Comparison of ENCODE assay signal across 19 cellular contexts in the genomic region with DNA sequence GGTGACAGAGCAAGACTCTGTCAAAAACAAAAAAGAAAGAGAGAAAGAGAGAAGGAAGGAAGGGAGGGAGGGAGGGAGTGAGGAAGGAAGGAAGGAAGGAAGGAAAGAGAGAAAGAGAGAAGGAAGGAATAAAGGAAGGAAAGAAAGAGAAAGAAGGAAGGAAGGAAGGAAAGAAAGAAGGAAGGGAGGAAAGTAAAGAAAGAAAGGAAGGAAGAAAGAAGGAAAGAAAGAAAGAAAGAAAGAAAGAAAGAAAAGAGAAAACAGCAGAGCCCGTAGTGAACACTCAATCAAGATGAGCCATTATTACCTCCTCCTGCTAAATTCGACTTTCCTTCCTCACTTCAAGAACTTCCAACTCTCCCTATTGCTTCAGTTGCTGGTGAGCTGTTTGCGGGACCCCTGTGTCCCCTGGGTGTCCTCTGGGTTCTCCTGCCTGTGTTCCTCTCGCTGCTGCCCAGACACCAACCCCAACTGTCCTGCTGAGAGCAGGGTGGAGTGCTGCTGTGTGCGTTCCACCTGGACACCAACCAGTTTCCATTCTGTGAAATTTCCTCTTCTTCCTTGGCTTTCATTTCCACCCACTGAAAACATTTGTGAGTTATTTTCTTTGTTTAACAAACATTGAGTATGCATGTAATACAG.
DNase-seq lines count a peak whose midpoint lies in the region; ATAC-seq, FAIRE-seq and TF ChIP-seq lines count a peak whose summit lies in the region.
"Had no signal": no experiment of that assay in that cellular context is flagged by ENCODE, and none has a peak within 500 bp of the region (broad histone marks: within the 10 kb centered on the region; RNA-seq: fewer than 3 reads in every experiment).

No MANE protein-coding gene starts in this region.

- POLR2A ChIA-PET in HEK293 (lab: Yijun Ruan, JAX), result no interaction called here
- POLR2A ChIA-PET in endothelial cell of umbilical vein (lab: Charles Lee), result no interaction called here

- H3K9ac ChIP-seq in endothelial cell of umbilical vein (replicated peaks; ENCODE audit: extremely low read depth, insufficient read depth, low read length), result no peak overlapping the region

- BruUV-seq in endothelial cell of umbilical vein (replicated peaks; lab: Mats Ljungman, UMichigan), result no TSS peak

- CTCF ChIA-PET in HEK293 (lab: Yijun Ruan, JAX), result no interaction called here
- CTCF ChIA-PET in endothelial cell of umbilical vein (lab: Charles Lee), result interaction anchor here (1.2 to 1.4 kb wide), 2 partner anchors 79 to 269 kb away, joined by 4 to 5 read pairs; no protein-coding TSS in a partner anchor

- H3K36me3 ChIP-seq in heart right ventricle (no peaks in the 10 kb centered on the region), HEK293 (ENCODE audit: control insufficient read depth in 2 of 2, insufficient read depth in 1 of 2, low read length in 2 of 2) (no peaks in the 10 kb centered on the region), endothelial cell of umbilical vein (ENCODE audit: control insufficient read depth in 2 of 2, extremely low read depth in 1 of 2, insufficient read depth in 2 of 2, low read length in 2 of 2) (no peaks in the 10 kb centered on the region)
- H3K36me3 ChIP-seq: Peyer's patch had no signal

- H3K9me1 ChIP-seq in endothelial cell of umbilical vein (replicated peaks; ENCODE audit: control insufficient read depth, extremely low read depth, insufficient read depth, low read length), result no peaks in the 10 kb centered on the region

- dilution Hi-C loops in endothelial cell of umbilical vein (cut with MboI; ENCODE audit: extremely low pct_ligation_motif_present, low sequenced_read_pairs), result no loop called here

- no peak overlapping the region for H3K4me2 ChIP-seq in endothelial cell of umbilical vein (ENCODE audit: insufficient read depth, low read length)

- H3K4me3 ChIP-seq in heart right ventricle, result peak overlapping the region in 3 of 10 donors; percentile 3 to 23 (median 10)
- no peak overlapping the region for H3K4me3 ChIP-seq in HEK293 (ENCODE audit: low read depth, low read length)
- H3K4me3 ChIP-seq in endothelial cell of umbilical vein (replicated peaks in 1 of 3; ENCODE audit: insufficient read depth in 1 of 3, low read depth in 1 of 3, low read length in 3 of 3), result no peak overlapping the region
- H3K4me3 ChIP-seq: Peyer's patch had no signal

- DNase-seq in heart right ventricle (no peak), left cardiac atrium (no peak), endothelial cell of umbilical vein (ENCODE audit: low read depth, low spot score) (no peak), sciatic nerve (ENCODE audit: low spot score) (peak; percentile 44), NCI-H748 (lab: John Stamatoyannopoulos, UW; ENCODE audit: unreplicated experiment) (no peak)
- DNase-seq: AML-193, DMS53, MM.1S, NCI-H1048, NCI-H187 treated with DMSO at 0.1 percent for 48 hours, NCI-H2227 treated with DMSO at 0.1 percent for 48 hours, NCI-H748 treated with DMSO at 0.1 percent for 48 hours, Peyer's patch had no signal

- peaks cover 0 to 18% (median 7%) of the 10 kb centered on the region in 11 donors for H3K9me3 ChIP-seq in heart right ventricle
- H3K9me3 ChIP-seq in HEK293 (ENCODE audit: control insufficient read depth, insufficient read depth, low read depth, low read length), result no peaks in the 10 kb centered on the region
- no peaks in the 10 kb centered on the region for H3K9me3 ChIP-seq in endothelial cell of umbilical vein (replicated peaks; ENCODE audit: control insufficient read depth, insufficient read depth, low read length)
- H3K9me3 ChIP-seq: Peyer's patch had no signal

- peak in 6 of 8 donors; percentile 27 to 73 (median 66) for ATAC-seq in heart right ventricle
- ATAC-seq in left cardiac atrium, result no peak
- peak; percentile 66 for ATAC-seq in sciatic nerve
- ATAC-seq in GM18520 (IDR thresholded peaks at IDR 0.05; ENCODE audit: unreplicated experiment), result no peak
- no peak for ATAC-seq in HG03025 (IDR thresholded peaks at IDR 0.05; ENCODE audit: low FRiP score, unreplicated experiment)
- ATAC-seq: HCT116 had no signal

- H3K4me1 ChIP-seq in heart right ventricle (peaks cover 7 to 45% (median 24%) of the 10 kb centered on the region in 9 donors), HEK293 (ENCODE audit: control insufficient read depth, insufficient read depth, low read length) (no peaks in the 10 kb centered on the region), endothelial cell of umbilical vein (ENCODE audit: control insufficient read depth, extremely low read depth, insufficient read depth, low read length) (peaks cover 6% of the 10 kb centered on the region)

- H3K79me2 ChIP-seq in endothelial cell of umbilical vein (ENCODE audit: control insufficient read depth, insufficient read depth, low read length), result no peaks in the 10 kb centered on the region

- peak; percentile 74 for FAIRE-seq in endothelial cell of umbilical vein (lab: Jason Lieb, UNC)
- FAIRE-seq: GM19239, H1 had no signal

- intact Hi-C loops in heart right ventricle (cut with DNase I) (loop anchor here in 5 of 10 donors (2.0 to 10.0 kb wide), 8 partner anchors 70 to 270 kb away; partner anchors contain the start of gene FAM43A (in 2 of the 5)), left cardiac atrium (cut with DNase I) (loop anchor here (10.0 kb wide), 1 partner anchor 267 kb away; the partner anchor contains the start of gene FAM43A (in 2 of the 2)), endothelial cell of umbilical vein (cut with micrococcal nuclease) (no loop called here), sciatic nerve (cut with DNase I) (no loop called here)

- peak overlapping the region; percentile 24 to 81 (median 42) for H3K27ac ChIP-seq in heart right ventricle
- no peak overlapping the region for H3K27ac ChIP-seq in HEK293 (ENCODE audit: extremely low read depth, low read depth, low read length)
- H3K27ac ChIP-seq in endothelial cell of umbilical vein (ENCODE audit: insufficient read depth, low read depth, low read length), result no peak overlapping the region
- H3K27ac ChIP-seq: Peyer's patch had no signal

- 47 to 56% methylated on average over 5 of the region's 5 CpGs for WGBS in heart right ventricle, 2 donors

- no peak for TF ChIP-seq POLR2A in endothelial cell of umbilical vein (IDR thresholded peaks at IDR 0.05; ENCODE audit: low read depth, low read length)

- H4K20me1 ChIP-seq in endothelial cell of umbilical vein (replicated peaks; ENCODE audit: control insufficient read depth, extremely low read depth, insufficient read depth, low read length), result no peaks in the 10 kb centered on the region

- TF ChIP-seq CTCF in heart right ventricle (IDR thresholded peaks at IDR 0.05) (no peak), HEK293 (tag by site-specific recombination; IDR thresholded peaks at IDR 0.05) (no peak), endothelial cell of umbilical vein (IDR thresholded peaks at IDR 0.05; ENCODE audit: extremely low read depth in 1 of 2, insufficient read depth in 1 of 2, low read depth in 1 of 2, low read length in 2 of 2) (no peak)

- no peaks in the 10 kb centered on the region for H3K27me3 ChIP-seq in heart right ventricle
- no peaks in the 10 kb centered on the region for H3K27me3 ChIP-seq in endothelial cell of umbilical vein (ENCODE audit: control insufficient read depth in 2 of 2, insufficient read depth in 2 of 2, low read length in 2 of 2)
- H3K27me3 ChIP-seq: Peyer's patch had no signal

- no peak overlapping the region for H2AFZ ChIP-seq in endothelial cell of umbilical vein (ENCODE audit: low read depth, low read length)

TF ChIP-seq in HEK293, 187 proteins besides CTCF, POLR2A, EP300 and RAD21:
- TF ChIP-seq RBAK (tag by site-specific recombination; IDR thresholded peaks at IDR 0.05) (no peak), ZNF366 (tag by site-specific recombination; conservative IDR thresholded peaks at IDR 0.05) (peak; percentile 78)

TF ChIP-seq in endothelial cell of umbilical vein, 7 proteins besides CTCF, POLR2A, EP300 and RAD21:
- TF ChIP-seq, protein P1, sequence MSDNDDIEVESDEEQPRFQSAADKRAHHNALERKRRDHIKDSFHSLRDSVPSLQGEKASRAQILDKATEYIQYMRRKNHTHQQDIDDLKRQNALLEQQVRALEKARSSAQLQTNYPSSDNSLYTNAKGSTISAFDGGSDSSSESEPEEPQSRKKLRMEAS (IDR thresholded peaks at IDR 0.05; ENCODE audit: insufficient read depth, insufficient read length), result no peak
- no peak for TF ChIP-seq MYC (IDR thresholded peaks at IDR 0.05; ENCODE audit: low read depth, low read length)
- TF ChIP-seq FOS (IDR thresholded peaks at IDR 0.05; ENCODE audit: borderline replicate concordance, insufficient read depth, low read length), result no peak
- no peak for TF ChIP-seq JUN (IDR thresholded peaks at IDR 0.05; ENCODE audit: borderline replicate concordance, insufficient read depth, insufficient read length, low read depth)
- TF ChIP-seq GATA2 (IDR thresholded peaks at IDR 0.05; ENCODE audit: insufficient read depth, insufficient read length, low read depth, low read length), result no peak
- TF ChIP-seq POLR2AphosphoS5 (IDR thresholded peaks at IDR 0.05; ENCODE audit: insufficient read depth, low read depth, low read length), result no peak
- TF ChIP-seq EZH2 (IDR thresholded peaks at IDR 0.05; ENCODE audit: borderline replicate concordance, low read depth, low read length, severe bottlenecking), result no peak

Comparison
In these comparisons a context has a peak if more than half of its experiments do, and no peak if none do; other contexts are left out.
1. ATAC-seq: peak in heart right ventricle (6 of 8) and sciatic nerve (single experiment); none in left cardiac atrium (0 of 2), GM18520 (single experiment) and HG03025 (single experiment).
2. H3K27ac ChIP-seq: peak in heart right ventricle (10 of 10); none in HEK293 (single experiment) and endothelial cell of umbilical vein (single experiment).
3. intact Hi-C loops: an anchor here in left cardiac atrium (10.0 kb wide); none called in endothelial cell of umbilical vein and sciatic nerve.